In the genomic region with DNA sequence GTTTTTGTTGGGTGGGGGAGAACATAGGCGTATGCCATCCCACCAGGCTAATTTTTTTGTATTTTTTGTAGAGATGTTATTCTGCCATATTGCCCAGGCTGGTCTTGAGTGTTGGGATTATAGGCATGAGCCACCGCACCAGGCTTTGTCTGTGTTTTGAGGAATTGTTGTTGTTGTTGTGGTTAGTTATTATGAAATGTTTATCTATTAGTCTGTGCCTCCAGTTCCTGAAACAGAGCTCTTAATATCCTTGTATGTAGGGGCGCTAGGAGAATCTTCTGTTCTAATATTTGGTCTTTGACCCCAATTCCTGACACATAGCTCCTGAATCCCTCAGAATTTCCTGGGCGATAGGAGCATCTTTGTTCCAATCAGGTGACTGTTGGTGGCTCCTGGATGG, we compare ENCODE assay signal across 1 cellular context.
TF ChIP-seq lines count a peak whose summit lies in the region.

No MANE protein-coding gene starts in this region.

TF ChIP-seq in IMR-90, 13 proteins besides CTCF, POLR2A, EP300 and RAD21:
- TF ChIP-seq RFX5 (IDR thresholded peaks at IDR 0.05; ENCODE audit: low read depth, low read length) = no peak
